ENCODE assay signal across 17 cellular contexts in genomic region chr3:123635717-123636116, GRCh38. TPM values are rescaled to one million over a fixed set of nuclear protein-coding genes. Genes with fewer than 3 reads are reported as not detected.
DNase-seq lines count a peak whose midpoint lies in the region; ATAC-seq and TF ChIP-seq lines count a peak whose summit lies in the region.
"Had no signal": no experiment of that assay in that cellular context is flagged by ENCODE, and none has a peak within 500 bp of the region (broad histone marks: within the 10 kb centered on the region; RNA-seq: fewer than 3 reads in every experiment).

No MANE protein-coding gene starts in this region.

- TF ChIP-seq CTCF in cardiac muscle cell (IDR thresholded peaks at IDR 0.05; ENCODE audit: low read depth, low read length) (no peak), right atrium auricular region (IDR thresholded peaks at IDR 0.05) (no peak), gastroesophageal sphincter (IDR thresholded peaks at IDR 0.05) (no peak), mesothelial cell of epicardium (IDR thresholded peaks at IDR 0.05; ENCODE audit: unreplicated experiment) (no peak)

- no peak for TF ChIP-seq EP300 in gastroesophageal sphincter (IDR thresholded peaks at IDR 0.05)

- ATAC-seq in gastroesophageal sphincter (no peak), HG02759 (IDR thresholded peaks at IDR 0.05; ENCODE audit: unreplicated experiment) (no peak)
- ATAC-seq: natural killer cell had no signal

- H3K36me3 ChIP-seq in cardiac muscle cell: no peaks in the 10 kb centered on the region
- peaks cover 10% of the 10 kb centered on the region for H3K36me3 ChIP-seq in right atrium auricular region
- H3K36me3 ChIP-seq in gastroesophageal sphincter: peaks cover 0 to 80% of the 10 kb centered on the region in 2 donors
- H3K36me3 ChIP-seq in rectal smooth muscle tissue (ENCODE audit: control insufficient read depth, insufficient read depth, low read length): peaks cover 16% of the 10 kb centered on the region

- no peak for DNase-seq in cardiac muscle cell (ENCODE audit: low read depth in 1 of 2, low spot score in 1 of 2)
- no peak for DNase-seq in right atrium auricular region (ENCODE audit: low spot score)
- DNase-seq in HEK293T (ENCODE audit: extremely low spot score): no peak
- no peak for DNase-seq in mesothelial cell of epicardium (ENCODE audit: low spot score in 2 of 2, unreplicated experiment in 2 of 2)
- DNase-seq in NCI-H1048 (lab: John Stamatoyannopoulos, UW): no peak
- DNase-seq: activated CD4-positive, alpha-beta T cell treated with anti-CD3 and anti-CD28 coated beads, Interleukin-2, amount 50 U/mL, for 48 hours; activated naive CD4-positive, alpha-beta T cell treated with Interleukin-2 at 50 U/mL for 16 hours; activated T-cell treated with anti-CD3 and anti-CD28 coated beads for 4 hours; EL; KG1; natural killer cell; NCI-H526 treated with DMSO at 0.1 percent for 48 hours; Right ventricle myocardium superior; T-helper 1 cell had no signal

- peaks cover 14% of the 10 kb centered on the region for H3K4me1 Mint-ChIP-seq in mesothelial cell of epicardium
- H3K4me1 Mint-ChIP-seq: natural killer cell had no signal

- H3K4me1 ChIP-seq in cardiac muscle cell (ENCODE audit: low read depth) (peaks cover 20% of the 10 kb centered on the region), right atrium auricular region (peaks cover 0 to 40% of the 10 kb centered on the region in 2 donors), gastroesophageal sphincter (peaks cover 5 to 100% (median 37%) of the 10 kb centered on the region in 3 donors), rectal smooth muscle tissue (ENCODE audit: control insufficient read depth, insufficient read depth, low read length) (peaks cover 59% of the 10 kb centered on the region)

- H3K9me3 Mint-ChIP-seq in mesothelial cell of epicardium: no peaks in the 10 kb centered on the region
- H3K9me3 Mint-ChIP-seq: natural killer cell had no signal

- H3K9ac ChIP-seq in rectal smooth muscle tissue (ENCODE audit: low read length): no peak overlapping the region

- WGBS in gastroesophageal sphincter (ENCODE audit: low coverage in 1 of 2), 2 donors: 24 to 38% methylated on average over 4 of the region's 4 CpGs

- no peaks in the 10 kb centered on the region for H3K27me3 Mint-ChIP-seq in mesothelial cell of epicardium (ENCODE audit: low read depth)

- TF ChIP-seq POLR2A in gastroesophageal sphincter (IDR thresholded peaks at IDR 0.05): no peak

- POLR2A ChIA-PET in HEK293T (lab: Yijun Ruan, JAX): no interaction called here

- no peak overlapping the region for H3K27ac Mint-ChIP-seq in mesothelial cell of epicardium
- H3K27ac Mint-ChIP-seq: natural killer cell had no signal

- H3K4me3 ChIP-seq in cardiac muscle cell (no peak overlapping the region), right atrium auricular region (no peak overlapping the region), gastroesophageal sphincter (no peak overlapping the region), rectal smooth muscle tissue (ENCODE audit: low read length) (no peak overlapping the region)

- H3K27ac ChIP-seq in cardiac muscle cell (peak overlapping the region; percentile 63), right atrium auricular region (peak overlapping the region in 1 of 2 donors; percentile 60), gastroesophageal sphincter (peak overlapping the region; percentile 91 to 96 (median 93)), rectal smooth muscle tissue (ENCODE audit: low read depth, low read length) (peak overlapping the region; percentile 87)

- H3K36me3 Mint-ChIP-seq in mesothelial cell of epicardium: peaks cover 8% of the 10 kb centered on the region
- H3K36me3 Mint-ChIP-seq: natural killer cell had no signal

- H3K27me3 ChIP-seq in cardiac muscle cell (no peaks in the 10 kb centered on the region), right atrium auricular region (no peaks in the 10 kb centered on the region), gastroesophageal sphincter (no peaks in the 10 kb centered on the region), rectal smooth muscle tissue (ENCODE audit: control insufficient read depth, insufficient read depth, low read length) (no peaks in the 10 kb centered on the region)

- no peaks in the 10 kb centered on the region for H3K9me3 ChIP-seq in cardiac muscle cell (ENCODE audit: low read depth)
- no peaks in the 10 kb centered on the region for H3K9me3 ChIP-seq in right atrium auricular region
- H3K9me3 ChIP-seq in gastroesophageal sphincter: no peaks in the 10 kb centered on the region

- CTCF ChIA-PET in HEK293T (lab: Yijun Ruan, JAX): interaction anchor here (0.6 kb wide), 1 partner anchor 604 kb away, joined by 3 read pairs; no protein-coding TSS in a partner anchor

- no peak overlapping the region for H3K4me3 Mint-ChIP-seq in mesothelial cell of epicardium
- H3K4me3 Mint-ChIP-seq: natural killer cell had no signal

TF ChIP-seq in HEK293T, 16 proteins besides CTCF, POLR2A, EP300 and RAD21:
- TF ChIP-seq ELF4 (IDR thresholded peaks at IDR 0.05) (no peak), FOXK2 (IDR thresholded peaks at IDR 0.05) (no peak), BHLHE40 (IDR thresholded peaks at IDR 0.05; ENCODE audit: borderline replicate concordance) (no peak), FOXM1 (IDR thresholded peaks at IDR 0.05; ENCODE audit: borderline replicate concordance) (no peak)
TF ChIP-seq in HEK293T: peak in this region for 0.

RNA-seq across cellular contexts. Expression of gene HACD2, which starts 50.9 kb away (rescaled TPM):
- total RNA-seq in cardiac muscle cell (8.8 and 9.1 TPM in 2 replicates), right atrium auricular region (10 to 100 TPM; 22.7 to 28.6 TPM), gastroesophageal sphincter (10 to 100 TPM; 21.3 to 36.7 (median 28.1) TPM), mesothelial cell of epicardium (22.8 to 23.7 TPM (median 22.9 TPM) in 3 replicates)
- polyA plus RNA-seq in cardiac muscle cell: 9.9 and 13.6 TPM in 2 replicates
